Comparison of ENCODE assay signal across 11 cellular contexts in genomic region chr18:62611395-62612241, GRCh38.
DNase-seq lines count a peak whose midpoint lies in the region; TF ChIP-seq lines count a peak whose summit lies in the region.
"Had no signal": no experiment of that assay in that cellular context is flagged by ENCODE, and none has a peak within 500 bp of the region (broad histone marks: within the 10 kb centered on the region; RNA-seq: fewer than 3 reads in every experiment).

No MANE protein-coding gene starts in this region.

- 75% methylated on average over 19 of the region's 33 CpGs for WGBS in suprapubic skin

- peak overlapping the region; percentile 2 for H3K4me3 ChIP-seq in suprapubic skin

- peaks cover 3% of the 10 kb centered on the region for H3K4me1 ChIP-seq in suprapubic skin

- H3K4me3 Mint-ChIP-seq in glutamatergic neuron (ENCODE audit: unreplicated experiment): peak overlapping the region; percentile 78
- H3K4me3 Mint-ChIP-seq in nephron progenitor cell: peak overlapping the region; percentile 75

- no peaks in the 10 kb centered on the region for H3K36me3 ChIP-seq in suprapubic skin
- H3K36me3 ChIP-seq: sigmoid colon had no signal

- H3K27ac Mint-ChIP-seq in glutamatergic neuron (ENCODE audit: unreplicated experiment) (peak overlapping the region; percentile 93), nephron progenitor cell (peak overlapping the region; percentile 82)

- DNase-seq in amniotic epithelial cell (ENCODE audit: low read depth) (peak; percentile 11), glutamatergic neuron (no peak), nephron progenitor cell (peak; percentile 37), suprapubic skin (ENCODE audit: low spot score in 2 of 2) (peak in 1 of 2 donors; percentile 73), H4 (ENCODE audit: low spot score) (no peak), COR-L47 (lab: John Stamatoyannopoulos, UW) (no peak), cerebellar nuclear complex (lab: John Stamatoyannopoulos, UW) (no peak)
- DNase-seq: activated CD4-positive, CD25-positive, alpha-beta regulatory T cell; sigmoid colon; stimulated activated CD8-positive, alpha-beta memory T cell treated with anti-CD3 and anti-CD28 coated beads, Interleukin-4, amount 100 ng/mL, for 48 hours had no signal

- H3K9me3 ChIP-seq in suprapubic skin: no peaks in the 10 kb centered on the region
- H3K9me3 ChIP-seq: sigmoid colon had no signal

- TF ChIP-seq POLR2A in suprapubic skin (IDR thresholded peaks at IDR 0.05): no peak

- H3K4me1 Mint-ChIP-seq in glutamatergic neuron (ENCODE audit: low read depth, unreplicated experiment): peaks cover 27% of the 10 kb centered on the region
- peaks cover 53% of the 10 kb centered on the region for H3K4me1 Mint-ChIP-seq in nephron progenitor cell

- peaks cover 8% of the 10 kb centered on the region for H3K9me3 Mint-ChIP-seq in glutamatergic neuron (ENCODE audit: unreplicated experiment)
- peaks cover 3% of the 10 kb centered on the region for H3K9me3 Mint-ChIP-seq in nephron progenitor cell

- H3K27me3 Mint-ChIP-seq in glutamatergic neuron (ENCODE audit: unreplicated experiment) (peaks cover 12% of the 10 kb centered on the region), nephron progenitor cell (ENCODE audit: low read depth, poor library complexity) (no peaks in the 10 kb centered on the region)

- TF ChIP-seq CTCF in glutamatergic neuron (IDR thresholded peaks at IDR 0.05; ENCODE audit: partially characterized antibody, unreplicated experiment) (no peak), nephron progenitor cell (IDR thresholded peaks at IDR 0.05) (no peak), suprapubic skin (IDR thresholded peaks at IDR 0.05) (no peak)

- TF ChIP-seq EP300 in suprapubic skin (IDR thresholded peaks at IDR 0.05): no peak

- no peak overlapping the region for H3K27ac ChIP-seq in suprapubic skin
- H3K27ac ChIP-seq: KMS-11, sigmoid colon had no signal

- peaks cover 10% of the 10 kb centered on the region for H3K27me3 ChIP-seq in suprapubic skin

- H3K36me3 Mint-ChIP-seq in glutamatergic neuron (ENCODE audit: unreplicated experiment) (no peaks in the 10 kb centered on the region), nephron progenitor cell (ENCODE audit: low read depth) (no peaks in the 10 kb centered on the region)

Comparison
In these comparisons a context has a peak if more than half of its experiments do, and no peak if none do; other contexts are left out.
1. DNase-seq: peak in amniotic epithelial cell (single experiment) and nephron progenitor cell (single experiment); none in glutamatergic neuron (single experiment), H4 (single experiment), COR-L47 (single experiment) and cerebellar nuclear complex (0 of 2).